1 cellular context compared by ENCODE assay signal in the genomic region with DNA sequence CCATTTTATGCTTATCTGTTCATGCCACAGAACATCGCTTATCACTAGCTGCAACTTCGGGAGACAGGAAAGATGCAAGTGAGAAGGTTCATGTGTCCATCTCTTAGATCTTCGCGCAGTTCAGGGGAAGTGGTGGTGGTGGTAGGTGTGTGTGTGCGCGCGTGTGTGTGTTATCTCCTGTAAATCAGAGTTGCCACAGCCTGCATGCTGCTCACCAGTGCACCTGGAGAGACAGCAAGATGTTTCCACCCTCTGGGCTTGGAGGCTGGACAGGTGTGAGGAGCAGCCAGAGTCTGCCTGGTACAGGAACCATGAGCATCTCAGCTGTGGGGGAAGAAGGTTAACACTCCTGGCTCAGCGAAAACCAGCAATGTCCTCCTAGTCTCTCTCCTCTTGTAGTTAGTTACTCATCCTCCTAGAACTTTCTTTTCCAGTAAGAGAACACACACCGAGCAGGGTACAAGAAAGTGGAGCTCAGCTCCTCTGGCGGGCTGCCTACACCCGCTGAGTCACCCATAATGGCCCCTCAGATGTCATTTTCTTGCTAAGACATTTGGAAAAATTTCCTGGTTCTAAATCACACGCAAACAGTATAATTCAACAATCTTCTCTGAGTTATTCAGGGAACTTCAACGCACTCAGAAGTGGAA.
TF ChIP-seq lines count a peak whose summit lies in the region.

No MANE protein-coding gene starts in this region.

TF ChIP-seq in H1, 55 proteins besides CTCF, POLR2A, EP300 and RAD21:
- TF ChIP-seq ASH2L (IDR thresholded peaks at IDR 0.05; ENCODE audit: low read length) (no peak), CBX5 (IDR thresholded peaks at IDR 0.05; ENCODE audit: low read depth, low read length) (no peak), SIN3A (conservative IDR thresholded peaks at IDR 0.05 in 1 of 2, IDR thresholded peaks at IDR 0.05 in 1 of 2; ENCODE audit: low read depth in 1 of 2, low read length in 2 of 2) (no peak), KDM5A (IDR thresholded peaks at IDR 0.05; ENCODE audit: low read length) (no peak)
